In the genomic region with DNA sequence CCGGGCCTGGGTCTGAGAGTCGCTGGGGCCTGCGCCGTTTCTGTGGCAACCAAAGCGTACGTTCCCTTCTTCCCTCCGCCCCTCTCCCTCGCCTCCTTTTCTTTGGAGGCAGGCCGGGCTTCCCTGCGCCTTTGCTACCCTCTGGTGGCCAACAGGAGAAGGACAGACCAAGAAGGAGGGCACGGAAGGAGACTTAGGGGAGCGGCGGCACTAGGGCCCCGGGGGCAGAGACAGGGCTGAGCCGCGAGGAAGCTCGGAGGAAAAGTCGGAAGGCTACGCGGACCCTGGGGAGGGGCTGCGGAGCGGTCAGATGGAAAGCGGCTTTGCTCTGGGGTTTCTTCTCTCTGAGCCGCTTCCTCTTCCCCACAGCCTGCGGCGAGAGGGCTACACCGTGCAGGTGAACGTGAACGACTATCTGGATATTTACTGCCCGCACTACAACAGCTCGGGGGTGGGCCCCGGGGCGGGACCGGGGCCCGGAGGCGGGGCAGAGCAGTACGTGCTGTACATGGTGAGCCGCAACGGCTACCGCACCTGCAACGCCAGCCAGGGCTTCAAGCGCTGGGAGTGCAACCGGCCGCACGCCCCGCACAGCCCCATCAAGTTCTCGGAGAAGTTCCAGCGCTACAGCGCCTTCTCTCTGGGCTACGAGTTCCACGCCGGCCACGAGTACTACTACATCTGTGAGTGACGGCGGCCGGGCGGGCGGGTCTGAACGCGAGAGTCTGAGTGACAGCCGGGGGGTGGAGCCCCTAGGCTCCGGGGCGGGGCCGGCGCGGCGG, we compare ENCODE assay signal across 8 cellular contexts. TPM values are rescaled to one million over a fixed set of nuclear protein-coding genes. Genes with fewer than 3 reads are reported as not detected.
DNase-seq lines count a peak whose midpoint lies in the region; ATAC-seq, FAIRE-seq and TF ChIP-seq lines count a peak whose summit lies in the region.

No MANE protein-coding gene starts in this region.

- TF ChIP-seq CTCF in BJ (IDR thresholded peaks at IDR 0.05; ENCODE audit: insufficient read depth, low read depth, low read length): peak; percentile 96
- peak; percentile 90 for TF ChIP-seq CTCF in choroid plexus epithelial cell (conservative IDR thresholded peaks at IDR 0.05; ENCODE audit: low read depth, low read length)

- no peaks in the 10 kb centered on the region for H3K36me3 ChIP-seq in BJ (ENCODE audit: control insufficient read depth, insufficient read depth, low read length)

- CTCF ChIA-PET in BJ (lab: Yijun Ruan, JAX): interaction anchor here (0.6 to 4.7 kb wide), 50 partner anchors 8 to 892 kb away, joined by 3 to 147 read pairs (median 5); partner anchors contain the start of genes ADAM15, CHRNB2, EFNA4 and FLAD1

- DNase-seq in BJ (ENCODE audit: low read depth) (peak; percentile 62), GM19239 (ENCODE audit: insufficient read length, low spot score) (peak; percentile 98), NCI-H510A (lab: John Stamatoyannopoulos, UW) (peak; percentile 84), choroid plexus epithelial cell (ENCODE audit: low read depth) (peak; percentile 96), kidney tubule cell (ENCODE audit: low spot score) (peak; percentile 95)
- peak; percentile 86 to 90 for DNase-seq in activated CD4-positive, alpha-beta T cell treated with anti-CD3 and anti-CD28 coated beads for 24 hours (ENCODE audit: low read depth in 2 of 2)
- DNase-seq in stimulated activated CD4-positive, alpha-beta T cell treated with anti-CD3 and anti-CD28 coated beads, Interleukin-1b, Interleukin-23, amount 100 ng/mL, for 1 hour (ENCODE audit: low read depth in 2 of 2): peak; percentile 68 to 83

- peak; percentile 64 for ATAC-seq in HG03442 (IDR thresholded peaks at IDR 0.05; ENCODE audit: unreplicated experiment)

- FAIRE-seq in GM19239 (lab: Jason Lieb, UNC): peak; percentile 100

- H3K4me3 ChIP-seq in BJ (ENCODE audit: low read depth, low read length) (peak overlapping the region; percentile 80), choroid plexus epithelial cell (ENCODE audit: low read depth, low read length) (peak overlapping the region; percentile 83)

- H3K27me3 ChIP-seq in BJ (ENCODE audit: control insufficient read depth, insufficient read depth, low read length): peaks cover 32% of the 10 kb centered on the region

- POLR2A ChIA-PET in BJ (lab: Charles Lee): interaction anchor here (0.5 to 0.6 kb wide), 2 partner anchors 34 to 239 kb away, joined by 3 read pairs; no protein-coding TSS in a partner anchor

RNA-seq across cellular contexts. Expression of gene EFNA3, which starts 6.3 kb away (rescaled TPM):
- 1.4 and 1.8 TPM in 2 replicates for polyA plus RNA-seq in BJ (2011; rRNA removed)
- polyA minus RNA-seq in BJ (2011; rRNA and poly(A)+ RNA removed): 0.47 and 1.2 TPM in 2 replicates

RNA-seq across cellular contexts. Expression of gene EFNA4, which starts 21.4 kb away (rescaled TPM):
- 6.6 and 12.4 TPM in 2 replicates for polyA plus RNA-seq in BJ (2011; rRNA removed)
- polyA minus RNA-seq in BJ (2011; rRNA and poly(A)+ RNA removed): 3.9 and 4.4 TPM in 2 replicates

RNA-seq across cellular contexts. Expression of gene ADAM15, which starts 33.8 kb away (rescaled TPM):
- 55.1 and 88.8 TPM in 2 replicates for polyA plus RNA-seq in BJ (2011; rRNA removed)
- polyA minus RNA-seq in BJ (2011; rRNA and poly(A)+ RNA removed): 51.8 and 148 TPM in 2 replicates

RNA-seq across cellular contexts. Expression of gene EFNA1, which starts 42.8 kb away (rescaled TPM):
- 1.1 and 1.6 TPM in 2 replicates for polyA plus RNA-seq in BJ (2011; rRNA removed)
- polyA minus RNA-seq in BJ (2011; rRNA and poly(A)+ RNA removed): 0.31 and 1.00 TPM in 2 replicates

RNA-seq across cellular contexts. Expression of gene SLC50A1, which starts 50.7 kb away (rescaled TPM):
- 39.5 and 47.4 TPM in 2 replicates for polyA plus RNA-seq in BJ (2011; rRNA removed)
- 20.7 and 33.1 TPM in 2 replicates for polyA minus RNA-seq in BJ (2011; rRNA and poly(A)+ RNA removed)

Comparison
In these comparisons a context has a peak if more than half of its experiments do, and no peak if none do; other contexts are left out.
1. Peak in every context shown above with its lines: DNase-seq, ATAC-seq and H3K4me3 ChIP-seq.